Comparison of ENCODE assay signal across 9 cellular contexts in the genomic region with DNA sequence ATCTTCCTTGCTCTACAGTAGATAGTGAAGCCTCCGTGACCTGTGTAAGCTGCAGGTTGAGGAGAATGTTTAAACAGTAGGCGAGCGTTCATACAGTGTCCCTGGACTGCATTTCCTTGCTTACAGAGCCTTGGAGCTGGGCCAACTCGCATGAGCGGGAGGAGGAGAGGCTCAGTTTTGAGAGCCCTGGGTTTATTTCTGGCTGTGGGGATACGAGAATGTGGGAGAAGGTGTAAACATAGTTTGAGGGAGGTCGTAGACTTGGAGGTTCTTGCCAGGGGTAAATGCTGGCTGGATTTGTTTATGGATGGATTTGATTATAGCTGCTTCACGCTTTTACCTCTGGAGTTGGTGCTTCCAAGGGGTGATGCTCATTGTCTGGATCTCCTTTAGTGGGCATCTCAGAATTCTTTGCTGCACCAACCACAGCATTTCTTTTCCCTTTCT. TPM values are rescaled to one million over a fixed set of nuclear protein-coding genes. Genes with fewer than 3 reads are reported as not detected.
DNase-seq lines count a peak whose midpoint lies in the region; ATAC-seq and TF ChIP-seq lines count a peak whose summit lies in the region.
"Had no signal": no experiment of that assay in that cellular context is flagged by ENCODE, and none has a peak within 500 bp of the region (broad histone marks: within the 10 kb centered on the region; RNA-seq: fewer than 3 reads in every experiment).

No MANE protein-coding gene starts in this region.

- no peak overlapping the region for H3K4me3 Mint-ChIP-seq in nephron progenitor cell
- H3K4me3 Mint-ChIP-seq in activated CD4-positive, alpha-beta memory T cell treated with anti-CD3 and anti-CD28 coated beads for 36 hours = no peak overlapping the region

- H3K27me3 ChIP-seq in esophagus squamous epithelium = no peaks in the 10 kb centered on the region

- no peaks in the 10 kb centered on the region for H3K27me3 Mint-ChIP-seq in nephron progenitor cell (ENCODE audit: low read depth, poor library complexity)
- H3K27me3 Mint-ChIP-seq in activated CD4-positive, alpha-beta memory T cell treated with anti-CD3 and anti-CD28 coated beads for 36 hours = peaks cover 1% of the 10 kb centered on the region

- H3K27ac Mint-ChIP-seq in nephron progenitor cell = peak overlapping the region; percentile 37
- H3K27ac Mint-ChIP-seq in activated CD4-positive, alpha-beta memory T cell treated with anti-CD3 and anti-CD28 coated beads for 36 hours = no peak overlapping the region

- no peak overlapping the region for H3K4me3 ChIP-seq in esophagus squamous epithelium
- H3K4me3 ChIP-seq: skin epidermis had no signal

- H3K4me1 ChIP-seq in esophagus squamous epithelium = peaks cover 30 to 84% (median 63%) of the 10 kb centered on the region in 3 donors

- peaks cover 16% of the 10 kb centered on the region for H3K36me3 Mint-ChIP-seq in nephron progenitor cell (ENCODE audit: low read depth)
- H3K36me3 Mint-ChIP-seq in activated CD4-positive, alpha-beta memory T cell treated with anti-CD3 and anti-CD28 coated beads for 36 hours = no peaks in the 10 kb centered on the region

- TF ChIP-seq POLR2A in esophagus squamous epithelium (IDR thresholded peaks at IDR 0.05) = no peak

- no peak for ATAC-seq in HG03280 (IDR thresholded peaks at IDR 0.05; ENCODE audit: unreplicated experiment)
- no peak for ATAC-seq in HG02759 (IDR thresholded peaks at IDR 0.05; ENCODE audit: unreplicated experiment)
- ATAC-seq in GM18498 (IDR thresholded peaks at IDR 0.05; ENCODE audit: unreplicated experiment) = no peak

- H3K4me1 Mint-ChIP-seq in nephron progenitor cell = peaks cover 60% of the 10 kb centered on the region
- H3K4me1 Mint-ChIP-seq in activated CD4-positive, alpha-beta memory T cell treated with anti-CD3 and anti-CD28 coated beads for 36 hours (ENCODE audit: low read depth) = peaks cover 23% of the 10 kb centered on the region

- DNase-seq in DMS153 (lab: John Stamatoyannopoulos, UW) = peak; percentile 79
- peak; percentile 34 to 67 for DNase-seq in NCI-H526 (lab: John Stamatoyannopoulos, UW)
- no peak for DNase-seq in esophagus squamous epithelium (lab: John Stamatoyannopoulos, UW)
- no peak for DNase-seq in nephron progenitor cell
- DNase-seq in activated CD4-positive, alpha-beta memory T cell treated with anti-CD3 and anti-CD28 coated beads for 36 hours = no peak

- H3K36me3 ChIP-seq in esophagus squamous epithelium = peaks cover 0 to 6% (median 0%) of the 10 kb centered on the region in 3 donors

- peak overlapping the region in 3 of 4 donors; percentile 29 to 42 (median 39) for H3K27ac ChIP-seq in esophagus squamous epithelium

- POLR2A ChIA-PET in activated CD4-positive, alpha-beta memory T cell treated with anti-CD3 and anti-CD28 coated beads for 36 hours (lab: Charles Lee) = no interaction called here

- CTCF ChIA-PET in activated CD4-positive, alpha-beta memory T cell treated with anti-CD3 and anti-CD28 coated beads for 36 hours (lab: Charles Lee) = interaction anchor here (0.9 to 1.9 kb wide), 2 partner anchors 24 to 136 kb away, joined by 3 to 4 read pairs; no protein-coding TSS in a partner anchor

- H3K9me3 ChIP-seq in esophagus squamous epithelium = no peaks in the 10 kb centered on the region

- intact Hi-C loops in esophagus squamous epithelium (cut with DNase I) = no loop called here
- intact Hi-C loops in activated CD4-positive, alpha-beta memory T cell treated with anti-CD3 and anti-CD28 coated beads for 36 hours (cut with micrococcal nuclease) = no loop called here

- no peaks in the 10 kb centered on the region for H3K9me3 Mint-ChIP-seq in nephron progenitor cell
- H3K9me3 Mint-ChIP-seq in activated CD4-positive, alpha-beta memory T cell treated with anti-CD3 and anti-CD28 coated beads for 36 hours = no peaks in the 10 kb centered on the region

- WGBS in esophagus squamous epithelium, 2 donors = 17 to 21% methylated on average over 7 to 8 of the region's 8 CpGs

- TF ChIP-seq CTCF in esophagus squamous epithelium (IDR thresholded peaks at IDR 0.05) = no peak
- TF ChIP-seq CTCF in nephron progenitor cell (IDR thresholded peaks at IDR 0.05) = no peak

RNA-seq across cellular contexts. Expression of gene CRIM1, which starts 20.8 kb away (rescaled TPM):
- total RNA-seq in esophagus squamous epithelium = 100 to 1,000 TPM in 1 of 4 donors, 10 to 100 TPM in 3; 16.4 to 107 (median 29.9) TPM
- 1 to 10 TPM; 5.3 to 5.5 TPM for total RNA-seq in activated CD4-positive, alpha-beta memory T cell treated with anti-CD3 and anti-CD28 coated beads for 36 hours

Comparison
In these comparisons a context has a peak if more than half of its experiments do, and no peak if none do; other contexts are left out.
1. DNase-seq: peak in DMS153 (single experiment) and NCI-H526 (2 of 2); none in esophagus squamous epithelium (single experiment), nephron progenitor cell (single experiment) and activated CD4-positive, alpha-beta memory T cell treated with anti-CD3 and anti-CD28 coated beads for 36 hours (single experiment).